In genomic region chr5:131532016-131532640, GRCh38 we compare ENCODE assay signal across 9 cellular contexts.
DNase-seq lines count a peak whose midpoint lies in the region; ATAC-seq, FAIRE-seq and TF ChIP-seq lines count a peak whose summit lies in the region.
"Had no signal": no experiment of that assay in that cellular context is flagged by ENCODE, and none has a peak within 500 bp of the region (broad histone marks: within the 10 kb centered on the region; RNA-seq: fewer than 3 reads in every experiment).

No MANE protein-coding gene starts in this region.

- intact Hi-C loops in activated B cell treated with CpG ODN at 0.5 μM for 24 hours (cut with micrococcal nuclease): no loop called here

- ATAC-seq in activated B cell treated with CpG ODN at 0.5 μM for 24 hours (ENCODE audit: low read depth): no peak

- peak overlapping the region; percentile 13 to 52 for H3K9ac ChIP-seq in stomach smooth muscle (ENCODE audit: low read length in 2 of 2)

- H3K27ac ChIP-seq in stomach smooth muscle (ENCODE audit: low read length): no peak overlapping the region

- peak overlapping the region; percentile 73 for H3K4me3 Mint-ChIP-seq in activated T-cell treated with anti-CD3 and anti-CD28 coated beads, Interleukin-2, amount 50 U/mL, for 24 hours
- no peak overlapping the region for H3K4me3 Mint-ChIP-seq in activated B cell treated with CpG ODN at 0.5 μM for 24 hours
- H3K4me3 Mint-ChIP-seq: nephron had no signal

- H3K9me3 Mint-ChIP-seq in activated T-cell treated with anti-CD3 and anti-CD28 coated beads, Interleukin-2, amount 50 U/mL, for 24 hours: no peaks in the 10 kb centered on the region
- no peaks in the 10 kb centered on the region for H3K9me3 Mint-ChIP-seq in activated B cell treated with CpG ODN at 0.5 μM for 24 hours
- H3K9me3 Mint-ChIP-seq: nephron had no signal

- POLR2A ChIA-PET in activated B cell treated with CpG ODN at 0.5 μM for 24 hours (lab: Charles Lee): interaction anchor here (0.6 kb wide), 2 partner anchors 7 to 14 kb away, joined by 4 to 7 read pairs; no protein-coding TSS in a partner anchor

- no peak for FAIRE-seq in HTR-8/SVneo (lab: Jason Lieb, UNC)

- peak overlapping the region; percentile 86 for H3K27ac Mint-ChIP-seq in activated T-cell treated with anti-CD3 and anti-CD28 coated beads, Interleukin-2, amount 50 U/mL, for 24 hours
- peak overlapping the region; percentile 38 for H3K27ac Mint-ChIP-seq in activated B cell treated with CpG ODN at 0.5 μM for 24 hours

- DNase-seq in activated T-cell treated with anti-CD3 and anti-CD28 coated beads, Interleukin-2, amount 50 U/mL, for 24 hours: no peak
- DNase-seq in activated T-cell treated with anti-CD3 and anti-CD28 coated beads, Interleukin-2, amount 50 U/mL, for 48 hours: no peak
- DNase-seq in activated B cell treated with CpG ODN at 0.5 μM for 24 hours (no peak), globus pallidus (ENCODE audit: low spot score) (peak; percentile 24), NCI-H2196 (lab: John Stamatoyannopoulos, UW; ENCODE audit: unreplicated experiment) (no peak), HTR-8/SVneo (ENCODE audit: insufficient read length, low spot score) (no peak), NCI-H187 treated with DMSO at 0.1 percent for 48 hours (lab: John Stamatoyannopoulos, UW) (no peak)

- H3K4me1 Mint-ChIP-seq in activated T-cell treated with anti-CD3 and anti-CD28 coated beads, Interleukin-2, amount 50 U/mL, for 24 hours (ENCODE audit: low read depth): peaks cover 80% of the 10 kb centered on the region
- peaks cover 32% of the 10 kb centered on the region for H3K4me1 Mint-ChIP-seq in activated B cell treated with CpG ODN at 0.5 μM for 24 hours

- no peaks in the 10 kb centered on the region for H3K9me3 ChIP-seq in stomach smooth muscle (ENCODE audit: control insufficient read depth in 2 of 2, low read length in 2 of 2)

- CTCF ChIA-PET in activated B cell treated with CpG ODN at 0.5 μM for 24 hours (lab: Charles Lee): no interaction called here

- no peak for TF ChIP-seq CTCF in activated B cell treated with CpG ODN at 0.5 μM for 24 hours (IDR thresholded peaks at IDR 0.05)

- H3K4me3 ChIP-seq in stomach smooth muscle (ENCODE audit: low read length in 2 of 2): peak overlapping the region; percentile 38 to 54

- H3K27me3 Mint-ChIP-seq in activated T-cell treated with anti-CD3 and anti-CD28 coated beads, Interleukin-2, amount 50 U/mL, for 24 hours: no peaks in the 10 kb centered on the region
- H3K27me3 Mint-ChIP-seq in activated B cell treated with CpG ODN at 0.5 μM for 24 hours: no peaks in the 10 kb centered on the region

- H3K36me3 ChIP-seq in stomach smooth muscle (ENCODE audit: control insufficient read depth in 2 of 2, insufficient read depth in 2 of 2, low read length in 2 of 2): no peaks in the 10 kb centered on the region

- no peaks in the 10 kb centered on the region for H3K4me1 ChIP-seq in stomach smooth muscle (ENCODE audit: control insufficient read depth, insufficient read depth, low read length)

- H3K36me3 Mint-ChIP-seq in activated T-cell treated with anti-CD3 and anti-CD28 coated beads, Interleukin-2, amount 50 U/mL, for 24 hours (ENCODE audit: low read depth): peaks cover 30% of the 10 kb centered on the region
- peaks cover 18% of the 10 kb centered on the region for H3K36me3 Mint-ChIP-seq in activated B cell treated with CpG ODN at 0.5 μM for 24 hours (ENCODE audit: low read depth)

- H3K27me3 ChIP-seq in stomach smooth muscle (ENCODE audit: control insufficient read depth in 1 of 2, insufficient read depth in 2 of 2, low read length in 2 of 2): no peaks in the 10 kb centered on the region
